Comparison of ENCODE assay signal across 17 cellular contexts in genomic region chr13:49053215-49053614, GRCh38.
"Had no signal": no experiment of that assay in that cellular context is flagged by ENCODE, and none has a peak within 500 bp of the region (broad histone marks: within the 10 kb centered on the region; RNA-seq: fewer than 3 reads in every experiment).

No MANE protein-coding gene starts in this region.

- DNase-seq: effector memory CD4-positive, alpha-beta T cell; esophagus squamous epithelium; foreskin melanocyte; head of caudate nucleus; left colon; left ventricle myocardium superior; mesendoderm; naive B cell; occipital lobe; pancreas; right cardiac atrium; small intestine; stimulated activated CD4-positive, alpha-beta T cell treated with anti-CD3 and anti-CD28 coated beads, Interleukin-2, amount 100 ng/mL, for 48 hours; stimulated activated naive CD4-positive, alpha-beta T cell treated with Interleukin-2 at 50 U/mL for 16 hours had no signal

- H3K9me3 ChIP-seq: esophagus squamous epithelium, pancreas had no signal

- H3K4me2 ChIP-seq: hepatocyte had no signal

- H3K27ac ChIP-seq: epithelial cell of prostate, esophagus squamous epithelium, hepatocyte, pancreas had no signal

- H3K4me3 ChIP-seq: esophagus squamous epithelium, hepatocyte, lung, pancreas had no signal

- ATAC-seq: left colon, left ventricle myocardium superior, pancreas, right cardiac atrium had no signal

- H3K36me3 ChIP-seq: esophagus squamous epithelium, pancreas had no signal

- H3K27me3 ChIP-seq: esophagus squamous epithelium, hepatocyte, pancreas had no signal

- H2AFZ ChIP-seq: hepatocyte had no signal
